ENCODE assay signal across 16 cellular contexts in the genomic region with DNA sequence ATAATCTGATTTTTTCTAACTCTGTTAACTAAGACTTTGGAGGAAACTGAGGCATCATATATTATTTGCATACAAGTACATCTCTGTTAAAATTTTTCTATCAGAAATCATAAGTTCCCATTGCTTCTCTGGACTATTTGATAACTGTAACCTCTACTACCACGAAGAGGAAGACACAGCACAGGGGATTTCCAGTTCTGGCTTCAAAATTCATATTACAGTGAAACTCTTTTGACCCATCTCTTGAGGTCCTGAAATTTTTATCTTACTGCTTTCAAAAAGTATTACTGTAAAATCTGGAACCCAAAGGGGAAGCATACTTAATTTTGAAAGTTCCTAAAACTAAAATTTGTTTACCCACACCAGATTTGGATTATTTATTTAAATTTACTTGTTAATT. TPM values are rescaled to one million over a fixed set of nuclear protein-coding genes. Genes with fewer than 3 reads are reported as not detected.
DNase-seq lines count a peak whose midpoint lies in the region; ATAC-seq, FAIRE-seq and TF ChIP-seq lines count a peak whose summit lies in the region.
"Had no signal": no experiment of that assay in that cellular context is flagged by ENCODE, and none has a peak within 500 bp of the region (broad histone marks: within the 10 kb centered on the region; RNA-seq: fewer than 3 reads in every experiment).

No MANE protein-coding gene starts in this region.

- peak; percentile 24 for DNase-seq in GM06990 (ENCODE audit: extremely low read depth, insufficient read length)
- no peak for DNase-seq in HepG2 (ENCODE audit: low spot score)
- no peak for DNase-seq in NCI-H2196 (lab: John Stamatoyannopoulos, UW; ENCODE audit: unreplicated experiment)
- no peak for DNase-seq in sciatic nerve (ENCODE audit: low spot score)
- DNase-seq in NCI-H69 (lab: John Stamatoyannopoulos, UW): no peak
- DNase-seq in SW480 (ENCODE audit: low spot score): no peak
- DNase-seq: CD8-positive, alpha-beta T cell; effector memory CD8-positive, alpha-beta T cell; H9; left colon; NCI-H2029 treated with DMSO at 0.1 percent for 48 hours; nucleus accumbens; stimulated activated CD4-positive, alpha-beta T cell treated with anti-CD3 and anti-CD28 coated beads, Interleukin-1b, Interleukin-23, amount 100 ng/mL, for 48 hours; stimulated activated naive CD4-positive, alpha-beta T cell had no signal

- CTCF ChIA-PET in HepG2 (lab: Yijun Ruan, JAX; ENCODE audit: low intra/inter-chr PET ratio, low total read pairs): no interaction called here

- H3K27ac ChIP-seq in ACC112 (ENCODE audit: low read depth, low read length) (peak overlapping the region; percentile 98), HepG2 (ENCODE audit: extremely low read length, insufficient read depth, low read length) (no peak overlapping the region)

- H4K20me1 ChIP-seq in HepG2 (ENCODE audit: insufficient read depth, low read length): no peaks in the 10 kb centered on the region

- 47% methylated on average over 1 of the region's 1 CpG for WGBS in HepG2 (ENCODE audit: low lambda C conversion rate)

- H3K4me3 ChIP-seq in ACC112 (ENCODE audit: low read depth, low read length) (peak overlapping the region; percentile 98), GM06990 (replicated peaks; ENCODE audit: low read depth, low read length) (no peak overlapping the region), HepG2 (replicated peaks in 1 of 3; ENCODE audit: insufficient read depth in 1 of 3, low read depth in 2 of 3, low read length in 3 of 3) (peak overlapping the region in 1 of 3 experiments; percentile 11; a peak in 2 of 6 replicates)

- no TSS peak for BruUV-seq in HepG2 (replicated peaks; lab: Mats Ljungman, UMichigan)

- ATAC-seq in HG03469 (IDR thresholded peaks at IDR 0.05; ENCODE audit: unreplicated experiment) (peak; percentile 19), HepG2 (no peak), sciatic nerve (no peak)
- ATAC-seq: CD8-positive, alpha-beta T cell; effector memory CD8-positive, alpha-beta T cell; left colon had no signal

- no peak for TF ChIP-seq POLR2A in HepG2 (IDR thresholded peaks at IDR 0.05; ENCODE audit: insufficient read depth in 1 of 2, low read depth in 2 of 2, low read length in 2 of 2)

- H3K9ac ChIP-seq in HepG2 (ENCODE audit: insufficient read depth, low read depth, low read length): no peak overlapping the region

- H3K36me3 ChIP-seq in ACC112 (ENCODE audit: insufficient read depth, low read length) (peaks cover 61% of the 10 kb centered on the region), GM06990 (ENCODE audit: control insufficient read depth, insufficient read depth, low read length) (no peaks in the 10 kb centered on the region), HepG2 (replicated peaks in 1 of 2; ENCODE audit: control insufficient read depth in 1 of 2, insufficient read depth in 2 of 2, low read length in 2 of 2) (0 out of 5 replicates have a peak, but pooled peaks cover 0 to 3% of the 10 kb centered on the region in 2 experiments)

- H3K4me2 ChIP-seq in HepG2 (ENCODE audit: low read depth, low read length): peak overlapping the region; percentile 64

- H3K4me1 ChIP-seq in ACC112 (ENCODE audit: control insufficient read depth, insufficient read depth, low read length, unreplicated experiment) (peaks cover 61% of the 10 kb centered on the region), HepG2 (ENCODE audit: insufficient read depth, low read length) (peaks cover 62% of the 10 kb centered on the region)

- H3K27me3 ChIP-seq in ACC112 (ENCODE audit: insufficient read depth, low read length) (no peaks in the 10 kb centered on the region), GM06990 (replicated peaks; ENCODE audit: control insufficient read depth, insufficient read depth, low read length) (no peaks in the 10 kb centered on the region), HepG2 (ENCODE audit: control insufficient read depth in 1 of 2, insufficient read depth in 2 of 2, low read length in 2 of 2) (no peaks in the 10 kb centered on the region)

- TF ChIP-seq EP300 in HepG2 (IDR thresholded peaks at IDR 0.05; ENCODE audit: low read depth in 2 of 2, low read length in 2 of 2) (no peak), HepG2 (CRISPR knock-in tag; IDR thresholded peaks at IDR 0.05; ENCODE audit: borderline replicate concordance) (no peak)

- no peak for FAIRE-seq in HepG2 (lab: Jason Lieb, UNC)

- POLR2A ChIA-PET in HepG2 (lab: Yijun Ruan, JAX): no interaction called here

- H3K79me2 ChIP-seq in ACC112 (ENCODE audit: control insufficient read depth, insufficient read depth, low read length, unreplicated experiment) (peaks cover 96% of the 10 kb centered on the region), HepG2 (ENCODE audit: insufficient read depth, low read length) (peaks cover 64% of the 10 kb centered on the region)

- TF ChIP-seq RAD21 in HepG2 (CRISPR knock-in tag; IDR thresholded peaks at IDR 0.05): no peak

- no peak for TF ChIP-seq CTCF in GM06990 (IDR thresholded peaks at IDR 0.05; ENCODE audit: insufficient read depth, low read length, poor library complexity, severe bottlenecking)
- TF ChIP-seq CTCF in HepG2 (CRISPR knock-in tag; IDR thresholded peaks at IDR 0.05): no peak

- in situ Hi-C loops in HepG2 (cut with HindIII; ENCODE audit: extremely low pct_ligation_motif_present, low pct_unique_long_range_greater_than_20kb): no loop called here

- intact Hi-C loops in HepG2 (cut with micrococcal nuclease; ENCODE audit: unreplicated experiment): loop anchor here (5.0 kb wide), 1 partner anchor 42 kb away; no protein-coding TSS in a partner anchor
- intact Hi-C loops in sciatic nerve (cut with DNase I): no loop called here

- H3K9me3 ChIP-seq in HepG2 (ENCODE audit: low read length): no peaks in the 10 kb centered on the region

- H2AFZ ChIP-seq in ACC112 (ENCODE audit: low read length, unreplicated experiment) (no peak overlapping the region), HepG2 (ENCODE audit: low read length) (no peak overlapping the region)

TF ChIP-seq in HepG2, 621 proteins besides CTCF, POLR2A, EP300 and RAD21 (continues in another document):
- TF ChIP-seq HHEX (CRISPR knock-in tag; IDR thresholded peaks at IDR 0.05) (no peak), SATB2 (CRISPR knock-in tag; IDR thresholded peaks at IDR 0.05) (no peak), YY1 (IDR thresholded peaks at IDR 0.05; ENCODE audit: insufficient read depth, insufficient replicate concordance, low read depth, low read length) (no peak), ZNF282 (IDR thresholded peaks at IDR 0.05; ENCODE audit: partially characterized antibody) (no peak), ZNF460 (CRISPR knock-in tag; IDR thresholded peaks at IDR 0.05; ENCODE audit: borderline replicate concordance) (no peak), ZFAT (CRISPR knock-in tag; conservative IDR thresholded peaks at IDR 0.05) (no peak), PAF1 (CRISPR knock-in tag; IDR thresholded peaks at IDR 0.05) (no peak), HOXA9 (CRISPR knock-in tag; IDR thresholded peaks at IDR 0.05; ENCODE audit: borderline replicate concordance) (no peak), ZNF558 (CRISPR knock-in tag; IDR thresholded peaks at IDR 0.05; ENCODE audit: borderline replicate concordance) (no peak), RFX5 (IDR thresholded peaks at IDR 0.05; ENCODE audit: low read depth, low read length) (no peak)
- TF ChIP-seq, protein P1, sequence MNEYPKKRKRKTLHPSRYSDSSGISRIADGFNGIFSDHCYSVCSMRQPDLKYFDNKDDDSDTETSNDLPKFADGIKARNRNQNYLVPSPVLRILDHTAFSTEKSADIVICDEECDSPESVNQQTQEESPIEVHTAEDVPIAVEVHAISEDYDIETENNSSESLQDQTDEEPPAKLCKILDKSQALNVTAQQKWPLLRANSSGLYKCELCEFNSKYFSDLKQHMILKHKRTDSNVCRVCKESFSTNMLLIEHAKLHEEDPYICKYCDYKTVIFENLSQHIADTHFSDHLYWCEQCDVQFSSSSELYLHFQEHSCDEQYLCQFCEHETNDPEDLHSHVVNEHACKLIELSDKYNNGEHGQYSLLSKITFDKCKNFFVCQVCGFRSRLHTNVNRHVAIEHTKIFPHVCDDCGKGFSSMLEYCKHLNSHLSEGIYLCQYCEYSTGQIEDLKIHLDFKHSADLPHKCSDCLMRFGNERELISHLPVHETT (CRISPR knock-in tag; conservative IDR thresholded peaks at IDR 0.05): no peak

RNA-seq across cellular contexts. Expression of gene PLSCR1, which starts 4.2 kb away (rescaled TPM):
- total RNA-seq in HepG2 (2016; rRNA removed; fragmentation: Illumina TruSeq; extraction: Trizol) (34.1 and 44.3 TPM in 2 replicates), sciatic nerve (182 TPM)
- 8.3 and 8.7 TPM in 2 replicates for total RNA-seq in HepG2 (2016; cell fraction: cytosol; rRNA removed; fragmentation: Illumina TruSeq; extraction: Trizol; ENCODE audit: low read depth)
- total RNA-seq in HepG2 (2016; cell fraction: insoluble cytoplasmic fraction; rRNA removed; fragmentation: Illumina TruSeq; extraction: Trizol): 31.6 and 41.7 TPM in 2 replicates
- 13.6 and 15.2 TPM in 2 replicates for total RNA-seq in HepG2 (2016; cell fraction: membrane; rRNA removed; fragmentation: Illumina TruSeq; extraction: Trizol)
- total RNA-seq in HepG2 (2016; cell fraction: nucleus; rRNA removed; fragmentation: Illumina TruSeq; extraction: Trizol): 28.8 and 32.0 TPM in 2 replicates
- 25.0 and 33.8 TPM in 2 replicates for polyA plus RNA-seq in HepG2 (2011; rRNA removed)
- polyA plus RNA-seq in HepG2 (2011; cell fraction: cytosol; rRNA removed): 27.9 and 28.3 TPM in 2 replicates
- 27.5 and 28.3 TPM in 2 replicates for polyA plus RNA-seq in HepG2 (2011; cell fraction: nucleus; rRNA removed)
- polyA plus RNA-seq in HepG2 (2012): 28.5 and 29.8 TPM in 2 replicates
- polyA plus RNA-seq in HepG2 (2016; cell fraction: cytosol; fragmentation: Illumina TruSeq; extraction: Trizol; ENCODE audit: low read depth): 3.7 and 4.0 TPM in 2 replicates
- polyA plus RNA-seq in HepG2 (2016; cell fraction: insoluble cytoplasmic fraction; fragmentation: Illumina TruSeq; extraction: Trizol; ENCODE audit: low read depth): 43.4 and 44.5 TPM in 2 replicates
- 7.9 and 8.7 TPM in 2 replicates for polyA plus RNA-seq in HepG2 (2016; cell fraction: membrane; fragmentation: Illumina TruSeq; extraction: Trizol; ENCODE audit: low read depth)
- polyA plus RNA-seq in HepG2 (2016; cell fraction: nucleus; fragmentation: Illumina TruSeq; extraction: Trizol; ENCODE audit: insufficient read depth, low read depth): 26.5 and 28.3 TPM in 2 replicates
- 19.7 and 37.7 TPM in 2 replicates for polyA minus RNA-seq in HepG2 (2011; rRNA and poly(A)+ RNA removed; ENCODE audit: low replicate concordance)
- 18.0 and 20.0 TPM in 2 replicates for polyA minus RNA-seq in HepG2 (2011; cell fraction: cytosol; rRNA and poly(A)+ RNA removed)
- 134 and 140 TPM in 2 replicates for polyA minus RNA-seq in HepG2 (2011; cell fraction: nucleus; rRNA and poly(A)+ RNA removed)
